Comparison of ENCODE assay signal across 10 cellular contexts in genomic region chr14:68523994-68524725, GRCh38.
DNase-seq lines count a peak whose midpoint lies in the region; ATAC-seq and TF ChIP-seq lines count a peak whose summit lies in the region.
"Had no signal": no experiment of that assay in that cellular context is flagged by ENCODE, and none has a peak within 500 bp of the region (broad histone marks: within the 10 kb centered on the region; RNA-seq: fewer than 3 reads in every experiment).

No MANE protein-coding gene starts in this region.

- H3K4me1 ChIP-seq in SJCRH30: peaks cover 63% of the 10 kb centered on the region
- H3K4me1 ChIP-seq in upper lobe of left lung: peaks cover 33 to 56% (median 48%) of the 10 kb centered on the region in 4 donors

- H3K4me1 Mint-ChIP-seq in nephron: peaks cover 78% of the 10 kb centered on the region
- no peaks in the 10 kb centered on the region for H3K4me1 Mint-ChIP-seq in T-helper 2 cell treated with Interferon-gamma antibody and Interleukin-4, amounts not matched to agents 5 μg/mL and 100 μg/mL, for 36 hours (ENCODE audit: low read depth)

- peaks cover 14% of the 10 kb centered on the region for H3K36me3 Mint-ChIP-seq in nephron (ENCODE audit: low read depth)
- H3K36me3 Mint-ChIP-seq in T-helper 2 cell treated with Interferon-gamma antibody and Interleukin-4, amounts not matched to agents 5 μg/mL and 100 μg/mL, for 36 hours (ENCODE audit: low read depth): no peaks in the 10 kb centered on the region

- H3K27me3 ChIP-seq in SJCRH30: no peaks in the 10 kb centered on the region
- no peaks in the 10 kb centered on the region for H3K27me3 ChIP-seq in upper lobe of left lung
- H3K27me3 ChIP-seq: ovary had no signal

- H3K36me3 ChIP-seq in SJCRH30: no peaks in the 10 kb centered on the region
- no peaks in the 10 kb centered on the region for H3K36me3 ChIP-seq in upper lobe of left lung
- H3K36me3 ChIP-seq: ovary had no signal

- DNase-seq in SJCRH30 (peak in 1 of 2 experiments; percentile 52), fibroblast of pulmonary artery (ENCODE audit: low read depth) (peak; percentile 38), upper lobe of left lung (no peak), NCI-H187 treated with DMSO at 0.1 percent for 48 hours (lab: John Stamatoyannopoulos, UW) (no peak), G401 (ENCODE audit: low spot score) (no peak)
- no peak for DNase-seq in T-helper 2 cell treated with Interferon-gamma antibody and Interleukin-4, amounts not matched to agents 5 μg/mL and 100 μg/mL, for 36 hours (ENCODE audit: low spot score)
- DNase-seq: activated effector memory CD4-positive, alpha-beta T cell treated with Interleukin-2 at 50 U/mL for 16 hours; SIG-M5 had no signal

- no peaks in the 10 kb centered on the region for H3K27me3 Mint-ChIP-seq in nephron (ENCODE audit: low read depth)
- no peaks in the 10 kb centered on the region for H3K27me3 Mint-ChIP-seq in T-helper 2 cell treated with Interferon-gamma antibody and Interleukin-4, amounts not matched to agents 5 μg/mL and 100 μg/mL, for 36 hours (ENCODE audit: low read depth)

- no peak for TF ChIP-seq EP300 in upper lobe of left lung (IDR thresholded peaks at IDR 0.05)

- peak; percentile 41 for TF ChIP-seq CTCF in fibroblast of pulmonary artery (IDR thresholded peaks at IDR 0.05; ENCODE audit: low read length, missing control alignments)
- peak; percentile 25 to 39 (median 38) for TF ChIP-seq CTCF in nephron (IDR thresholded peaks at IDR 0.05; ENCODE audit: unreplicated experiment in 3 of 3)
- peak in 2 of 6 experiments; percentile 20 to 25 for TF ChIP-seq CTCF in upper lobe of left lung (IDR thresholded peaks at IDR 0.05)

- TF ChIP-seq POLR2A in upper lobe of left lung (IDR thresholded peaks at IDR 0.05): no peak

- H3K4me3 ChIP-seq in SJCRH30 (no peak overlapping the region), fibroblast of pulmonary artery (replicated peaks; ENCODE audit: low read depth, low read length) (no peak overlapping the region), upper lobe of left lung (no peak overlapping the region)
- H3K4me3 ChIP-seq: ovary had no signal

- H3K9me3 ChIP-seq in SJCRH30 (replicated peaks): 0 out of 2 replicates have a peak, but pooled peaks cover under 1% of the 10 kb centered on the region
- H3K9me3 ChIP-seq in upper lobe of left lung: no peaks in the 10 kb centered on the region
- H3K9me3 ChIP-seq: ovary had no signal

- WGBS in upper lobe of left lung, 2 donors: 83 to 88% methylated on average over 12 of the region's 12 CpGs

- H3K27ac ChIP-seq in SJCRH30 (peak overlapping the region; percentile 92), upper lobe of left lung (peak overlapping the region; percentile 63 to 80 (median 72))

- H3K27ac Mint-ChIP-seq in nephron: peak overlapping the region; percentile 97 to 100 (median 99)
- H3K27ac Mint-ChIP-seq in T-helper 2 cell treated with Interferon-gamma antibody and Interleukin-4, amounts not matched to agents 5 μg/mL and 100 μg/mL, for 36 hours: no peak overlapping the region

- in situ Hi-C loops in G401 (cut with HindIII; ENCODE audit: low sequenced_read_pairs): no loop called here

- H3K9me3 Mint-ChIP-seq in nephron: peaks cover 29% of the 10 kb centered on the region
- H3K9me3 Mint-ChIP-seq in T-helper 2 cell treated with Interferon-gamma antibody and Interleukin-4, amounts not matched to agents 5 μg/mL and 100 μg/mL, for 36 hours: peaks cover 14% of the 10 kb centered on the region

- ATAC-seq in upper lobe of left lung (ENCODE audit: low FRiP score in 2 of 2): no peak

- peak overlapping the region in 1 of 3 experiments; percentile 17 for H3K4me3 Mint-ChIP-seq in nephron
- no peak overlapping the region for H3K4me3 Mint-ChIP-seq in T-helper 2 cell treated with Interferon-gamma antibody and Interleukin-4, amounts not matched to agents 5 μg/mL and 100 μg/mL, for 36 hours
